In the genomic region with DNA sequence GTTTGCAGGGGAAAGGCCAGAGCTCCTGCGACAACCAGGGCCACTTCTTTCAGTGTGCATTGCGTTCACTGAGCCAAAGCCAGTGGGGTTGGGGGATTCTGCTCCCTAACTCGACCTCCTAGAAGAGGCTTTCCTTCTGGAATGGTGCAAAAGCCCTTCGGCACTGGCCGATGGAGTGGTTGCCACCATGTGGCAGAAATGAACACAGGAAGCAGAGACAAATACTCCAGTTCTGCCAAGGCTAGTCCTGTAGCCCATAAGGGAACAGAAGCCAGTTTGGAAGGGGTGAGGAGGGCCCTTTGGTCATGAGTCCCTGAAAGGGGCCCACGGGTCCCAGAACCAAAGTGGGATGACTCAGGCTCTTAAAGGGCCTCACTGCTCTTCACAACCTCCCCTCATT, we compare ENCODE assay signal across 16 cellular contexts. TPM values are rescaled to one million over a fixed set of nuclear protein-coding genes. Genes with fewer than 3 reads are reported as not detected.
"Had no signal": no experiment of that assay in that cellular context is flagged by ENCODE, and none has a peak within 500 bp of the region (broad histone marks: within the 10 kb centered on the region; RNA-seq: fewer than 3 reads in every experiment).

No MANE protein-coding gene starts in this region.

- H3K4me3 ChIP-seq: ascending aorta, tibial artery, uterus had no signal

- H3K9ac ChIP-seq: parathyroid adenoma had no signal

- H3K79me2 ChIP-seq: parathyroid adenoma had no signal

- H3K27me3 ChIP-seq: ascending aorta, foreskin keratinocyte, neutrophil, tibial artery, uterus had no signal

- H3K9me3 ChIP-seq: ascending aorta, neutrophil, tibial artery, uterus had no signal

- H2AFZ ChIP-seq: parathyroid adenoma had no signal

- H3K4me1 ChIP-seq: ascending aorta, foreskin keratinocyte, parathyroid adenoma, tibial artery, uterus had no signal

- H3K27ac ChIP-seq: ascending aorta, foreskin keratinocyte, neutrophil, parathyroid adenoma, tibial artery, uterus had no signal

- H3K36me3 ChIP-seq: ascending aorta, neutrophil, tibial artery, uterus had no signal

- DNase-seq: activated CD4-positive, alpha-beta T cell treated with anti-CD3 and anti-CD28 coated beads, Interleukin-2, amount 50 U/mL, for 4 hours; activated effector memory CD4-positive, alpha-beta T cell treated with anti-CD3 and anti-CD28 coated beads, Interleukin-2, amount 50 U/mL, for 16 hours; activated naive CD4-positive, alpha-beta T cell treated with anti-CD3 and anti-CD28 coated beads, Interleukin-2, amount 50 U/mL, for 16 hours; activated T-cell treated with anti-CD3 and anti-CD28 coated beads, Interleukin-2, amount 50 U/mL, for 72 hours; effector memory CD8-positive, alpha-beta T cell; foreskin keratinocyte; hypothalamus; islet precursor cell; naive thymus-derived CD4-positive, alpha-beta T cell; stimulated activated CD8-positive, alpha-beta memory T cell treated with anti-CD3 and anti-CD28 coated beads, Interleukin-4, amount 100 ng/mL, for 48 hours; stimulated activated naive CD4-positive, alpha-beta T cell; tibial artery; uterus had no signal

- ATAC-seq: activated T-cell treated with anti-CD3 and anti-CD28 coated beads, Interleukin-2, amount 50 U/mL, for 72 hours; effector memory CD8-positive, alpha-beta T cell; foreskin keratinocyte; naive thymus-derived CD4-positive, alpha-beta T cell had no signal

RNA-seq across cellular contexts. Expression of gene ACSL5, which starts 29.7 kb away (rescaled TPM):
- total RNA-seq: foreskin keratinocyte had no signal
- polyA plus RNA-seq: foreskin keratinocyte had no signal
